In genomic region chr1:116786049-116786448, GRCh38 we compare ENCODE assay signal across 31 cellular contexts. TPM values are rescaled to one million over a fixed set of nuclear protein-coding genes. Genes with fewer than 3 reads are reported as not detected.
"Had no signal": no experiment of that assay in that cellular context is flagged by ENCODE, and none has a peak within 500 bp of the region (broad histone marks: within the 10 kb centered on the region; RNA-seq: fewer than 3 reads in every experiment).

No MANE protein-coding gene starts in this region.

- H3K27me3 ChIP-seq: ovary, right lobe of liver, sigmoid colon, stomach, thyroid gland, tibial nerve, upper lobe of left lung, vagina had no signal

- H3K4me3 Mint-ChIP-seq: naive B cell; naive thymus-derived CD8-positive, alpha-beta T cell; nephron progenitor cell; neural crest cell; stimulated activated naive B cell treated with anti-CD40 and anti-IgM and Interleukin-4, amounts not matched to agents 10 μg/mL and 1 μg/mL and 100 μg/mL, for 72 hours had no signal

- H3K4me1 Mint-ChIP-seq: naive B cell, neural crest cell had no signal

- H3K9me3 ChIP-seq: ovary, psoas muscle, right lobe of liver, sigmoid colon, thoracic aorta, thyroid gland, upper lobe of left lung, vagina had no signal

- H3K27ac Mint-ChIP-seq: naive B cell, nephron progenitor cell, progenitor cell of endocrine pancreas had no signal

- H3K36me3 ChIP-seq: ovary, right lobe of liver, sigmoid colon, stomach, thoracic aorta, thyroid gland, tibial nerve, upper lobe of left lung, vagina had no signal

- H3K27ac ChIP-seq: ovary, parathyroid adenoma, psoas muscle, right lobe of liver, sigmoid colon, stomach, thoracic aorta, thyroid gland, tibial nerve, upper lobe of left lung, vagina had no signal

- H2AFZ ChIP-seq: parathyroid adenoma had no signal

- H3K9me3 Mint-ChIP-seq: stimulated activated effector memory CD8-positive, alpha-beta T cell treated with anti-CD3 and anti-CD28 coated beads, Interleukin-12 subunit alpha, Interleukin-12 subunit beta, amount 100 ng/mL, for 72 hours had no signal

- DNase-seq: naive B cell; naive thymus-derived CD8-positive, alpha-beta T cell; nephron progenitor cell; occipital lobe; ovary; posterior cingulate gyrus; psoas muscle; right cardiac atrium; right lobe of liver; sigmoid colon; small intestine; stimulated activated CD4-positive, alpha-beta T cell treated with anti-CD3 and anti-CD28 coated beads, Interleukin-15, amount 100 ng/mL, for 24 hours; stimulated activated CD4-positive, alpha-beta T cell treated with anti-CD3 and anti-CD28 coated beads, Interleukin-2, amount 100 ng/mL, for 24 hours; stimulated activated CD4-positive, alpha-beta T cell treated with anti-CD3 and anti-CD28 coated beads, Interleukin-2, amount 100 ng/mL, for 48 hours; stimulated activated CD4-positive, alpha-beta T cell treated with anti-CD3 and anti-CD28 coated beads, Interleukin-4, amount 100 ng/mL, for 24 hours; stimulated activated naive B cell treated with anti-CD40 and anti-IgM and Interleukin-4, amounts not matched to agents 10 μg/mL and 1 μg/mL and 100 μg/mL, for 72 hours; stimulated activated naive CD4-positive, alpha-beta T cell treated with Interleukin-2 at 50 U/mL for 16 hours; stomach; thyroid gland; trophoblast cell; upper lobe of left lung had no signal

- H3K27me3 Mint-ChIP-seq: naive thymus-derived CD8-positive, alpha-beta T cell; progenitor cell of endocrine pancreas; stimulated activated naive B cell treated with anti-CD40 and anti-IgM and Interleukin-4, amounts not matched to agents 10 μg/mL and 1 μg/mL and 100 μg/mL, for 72 hours had no signal

- H3K4me1 ChIP-seq: parathyroid adenoma, psoas muscle, right lobe of liver, sigmoid colon, stomach, thyroid gland, tibial nerve, upper lobe of left lung, vagina had no signal

- H3K4me3 ChIP-seq: ovary, psoas muscle, right lobe of liver, sigmoid colon, stomach, thoracic aorta, thyroid gland, tibial nerve, upper lobe of left lung, vagina had no signal

- H3K9ac ChIP-seq: parathyroid adenoma had no signal

- ATAC-seq: naive thymus-derived CD8-positive, alpha-beta T cell; psoas muscle; right cardiac atrium; right lobe of liver; stimulated activated effector memory CD8-positive, alpha-beta T cell treated with anti-CD3 and anti-CD28 coated beads, Interleukin-12 subunit alpha, Interleukin-12 subunit beta, amount 100 ng/mL, for 72 hours; stimulated activated naive B cell treated with anti-CD40 and anti-IgM and Interleukin-4, amounts not matched to agents 10 μg/mL and 1 μg/mL and 100 μg/mL, for 72 hours had no signal

- H3K36me3 Mint-ChIP-seq: stimulated activated naive B cell treated with anti-CD40 and anti-IgM and Interleukin-4, amounts not matched to agents 10 μg/mL and 1 μg/mL and 100 μg/mL, for 72 hours had no signal

RNA-seq across cellular contexts. Expression of gene CD2, which starts 31.8 kb away (rescaled TPM):
- total RNA-seq: neural crest cell, occipital lobe, osteoblast, progenitor cell of endocrine pancreas, renal cortical epithelial cell, temporal lobe had no signal
